ENCODE assay signal across 26 cellular contexts in the genomic region with DNA sequence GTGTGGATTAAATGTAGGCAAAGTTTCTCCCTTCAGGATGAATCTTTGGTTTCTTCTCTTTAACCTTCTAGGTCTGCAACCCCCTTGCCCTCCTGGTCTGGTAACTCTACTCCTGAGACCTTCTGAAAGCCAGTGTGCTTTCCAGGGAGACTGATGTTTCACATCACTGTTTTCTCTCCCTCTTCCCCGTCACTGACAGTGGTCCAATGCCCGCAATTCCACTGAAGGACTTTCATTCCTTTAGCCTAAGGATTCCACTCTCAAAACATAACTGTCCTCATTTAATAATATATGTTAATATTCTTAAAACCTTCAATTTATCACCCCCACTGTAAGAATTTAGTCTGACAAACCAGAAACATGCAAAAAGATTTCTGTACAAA.
DNase-seq lines count a peak whose midpoint lies in the region; ATAC-seq and TF ChIP-seq lines count a peak whose summit lies in the region.
"Had no signal": no experiment of that assay in that cellular context is flagged by ENCODE, and none has a peak within 500 bp of the region (broad histone marks: within the 10 kb centered on the region; RNA-seq: fewer than 3 reads in every experiment).

No MANE protein-coding gene starts in this region.

- intact Hi-C loops in MCF 10A (cut with micrococcal nuclease) (no loop called here), breast epithelium (cut with DNase I; ENCODE audit: low total_unique reads) (no loop called here), mucosa of descending colon (cut with DNase I, micrococcal nuclease) (no loop called here)

- H2AK5ac ChIP-seq in mesendoderm (ENCODE audit: low read length): no peak overlapping the region

- ATAC-seq in HG03469 (IDR thresholded peaks at IDR 0.05; ENCODE audit: unreplicated experiment) (no peak), mucosa of descending colon (no peak)
- no peak for ATAC-seq in activated T-cell treated with anti-CD3 and anti-CD28 coated beads, Interleukin-2, amount 50 U/mL, for 72 hours (replicated peaks in 1 of 2)
- ATAC-seq in stimulated activated naive B cell treated with anti-CD40 and anti-IgM and Interleukin-4, amounts not matched to agents 10 μg/mL and 1 μg/mL and 100 μg/mL, for 72 hours (replicated peaks): no peak
- ATAC-seq: left colon; stimulated activated naive CD8-positive, alpha-beta T cell treated with anti-CD3 and anti-CD28 coated beads, Interleukin-15, amount 100 ng/mL, for 72 hours had no signal

- H3K27me3 Mint-ChIP-seq in MCF 10A (ENCODE audit: insufficient read depth, unreplicated experiment): no peaks in the 10 kb centered on the region
- H3K27me3 Mint-ChIP-seq in activated T-cell treated with anti-CD3 and anti-CD28 coated beads, Interleukin-2, amount 50 U/mL, for 72 hours (ENCODE audit: low read depth): peaks cover 5% of the 10 kb centered on the region
- H3K27me3 Mint-ChIP-seq in stimulated activated naive B cell treated with anti-CD40 and anti-IgM and Interleukin-4, amounts not matched to agents 10 μg/mL and 1 μg/mL and 100 μg/mL, for 72 hours: peaks cover 0 to 5% of the 10 kb centered on the region in 2 donors
- H3K27me3 Mint-ChIP-seq: activated CD4-positive, alpha-beta memory T cell treated with anti-CD3 and anti-CD28 coated beads, Interleukin-2, amount 10 ng/mL, durations not matched to agents 7 days and 5 days had no signal

- H3K4ac ChIP-seq in mesendoderm (ENCODE audit: low read depth, low read length): no peak overlapping the region

- CTCF ChIA-PET in MCF 10A (lab: Yijun Ruan, JAX): interaction anchor here (0.6 to 2.6 kb wide), 5 partner anchors 44 to 1068 kb away, joined by 3 to 20 read pairs (median 4); no protein-coding TSS in a partner anchor

- H3K36me3 Mint-ChIP-seq in MCF 10A (ENCODE audit: insufficient read depth, unreplicated experiment): no peaks in the 10 kb centered on the region
- no peaks in the 10 kb centered on the region for H3K36me3 Mint-ChIP-seq in activated T-cell treated with anti-CD3 and anti-CD28 coated beads, Interleukin-2, amount 50 U/mL, for 72 hours (ENCODE audit: insufficient read depth in 2 of 2)
- H3K36me3 Mint-ChIP-seq in stimulated activated naive B cell treated with anti-CD40 and anti-IgM and Interleukin-4, amounts not matched to agents 10 μg/mL and 1 μg/mL and 100 μg/mL, for 72 hours: no peaks in the 10 kb centered on the region
- H3K36me3 Mint-ChIP-seq: mesothelial cell of epicardium had no signal

- no peak overlapping the region for H3K4me2 ChIP-seq in mesendoderm (ENCODE audit: low read length)
- H3K4me2 ChIP-seq: BLaER1 had no signal

- TF ChIP-seq POLR2A in breast epithelium (IDR thresholded peaks at IDR 0.05): no peak

- no peak overlapping the region for H4K5ac ChIP-seq in mesendoderm (ENCODE audit: low read length)

- no peak overlapping the region for H4K8ac ChIP-seq in mesendoderm (ENCODE audit: low read depth, low read length)

- no peak overlapping the region for H3K18ac ChIP-seq in mesendoderm (ENCODE audit: low read length)

- H3K4me1 ChIP-seq in breast epithelium (no peaks in the 10 kb centered on the region), mesendoderm (ENCODE audit: control insufficient read depth, low read depth, low read length) (no peaks in the 10 kb centered on the region), mucosa of descending colon (ENCODE audit: low read depth) (no peaks in the 10 kb centered on the region)
- H3K4me1 ChIP-seq: BLaER1, esophagus muscularis mucosa, Peyer's patch, transverse colon had no signal

- H2BK120ac ChIP-seq in mesendoderm (ENCODE audit: low read depth, low read length): no peak overlapping the region

- TF ChIP-seq CTCF in MCF 10A (IDR thresholded peaks at IDR 0.05; ENCODE audit: unreplicated experiment): no peak
- no peak for TF ChIP-seq CTCF in breast epithelium (IDR thresholded peaks at IDR 0.05)
- no peak for TF ChIP-seq CTCF in brain microvascular endothelial cell (IDR thresholded peaks at IDR 0.05; ENCODE audit: low read depth, low read length, missing control alignments)
- TF ChIP-seq CTCF in mucosa of descending colon (IDR thresholded peaks at IDR 0.05): no peak

- H3K4me3 ChIP-seq in breast epithelium (no peak overlapping the region), brain microvascular endothelial cell (ENCODE audit: low read depth, low read length) (peak overlapping the region; percentile 33), mesendoderm (ENCODE audit: low read length) (no peak overlapping the region), mucosa of descending colon (no peak overlapping the region)
- H3K4me3 ChIP-seq: BLaER1, esophagus muscularis mucosa, Peyer's patch, transverse colon had no signal

- DNase-seq in MCF 10A (ENCODE audit: unreplicated experiment) (no peak), breast epithelium (ENCODE audit: low spot score in 2 of 2) (no peak), brain microvascular endothelial cell (no peak), mesendoderm (no peak), mucosa of descending colon (no peak)
- no peak for DNase-seq in activated T-cell treated with anti-CD3 and anti-CD28 coated beads, Interleukin-2, amount 50 U/mL, for 72 hours
- no peak for DNase-seq in stimulated activated naive B cell treated with anti-CD40 and anti-IgM and Interleukin-4, amounts not matched to agents 10 μg/mL and 1 μg/mL and 100 μg/mL, for 72 hours
- DNase-seq: activated CD4-positive, alpha-beta memory T cell treated with anti-CD3 and anti-CD28 coated beads, Interleukin-2, amount 10 ng/mL, durations not matched to agents 7 days and 5 days; activated CD4-positive, CD25-positive, alpha-beta regulatory T cell; activated naive CD4-positive, alpha-beta T cell; activated T-cell treated with anti-CD3 and anti-CD28 coated beads for 4 hours; anterior cingulate cortex; effector CD4-positive, alpha-beta T cell; left colon; NCI-H187; NCI-H82; Peyer's patch; stimulated activated CD4-positive, alpha-beta T cell treated with anti-CD3 and anti-CD28 coated beads, Interleukin-4, amount 100 ng/mL, for 24 hours; stimulated activated naive CD8-positive, alpha-beta T cell treated with anti-CD3 and anti-CD28 coated beads, Interleukin-15, amount 100 ng/mL, for 72 hours; transverse colon had no signal

- H2BK15ac ChIP-seq in mesendoderm (replicated peaks; ENCODE audit: low read depth): no peak overlapping the region

- no peaks in the 10 kb centered on the region for H3K79me1 ChIP-seq in mesendoderm (ENCODE audit: low read length)

- BruUV-seq in MCF 10A (replicated peaks; lab: Mats Ljungman, UMichigan): no TSS peak

- H3K56ac ChIP-seq in mesendoderm (ENCODE audit: low read length): peak overlapping the region; percentile 25

- H3K9ac ChIP-seq in mesendoderm (ENCODE audit: low read length): no peak overlapping the region
- H3K9ac ChIP-seq: BLaER1 had no signal

- WGBS in mesendoderm (ENCODE audit: extremely low coverage, insufficient coverage, low lambda C conversion rate): no CpG with 5 or more reads among the region's 2 CpGs

- H3K27me3 ChIP-seq in breast epithelium (no peaks in the 10 kb centered on the region), brain microvascular endothelial cell (replicated peaks) (no peaks in the 10 kb centered on the region), mesendoderm (ENCODE audit: insufficient read depth, low read length, poor library complexity) (no peaks in the 10 kb centered on the region)
- H3K27me3 ChIP-seq: BLaER1, esophagus muscularis mucosa, Peyer's patch, transverse colon had no signal

- H3K27ac ChIP-seq in breast epithelium (no peak overlapping the region), brain microvascular endothelial cell (peak overlapping the region; percentile 99), mesendoderm (ENCODE audit: low read depth, low read length) (peak overlapping the region; percentile 10)
- H3K27ac ChIP-seq: 22Rv1, BLaER1, Peyer's patch, transverse colon had no signal

- H3K36me3 ChIP-seq in breast epithelium: no peaks in the 10 kb centered on the region
- H3K36me3 ChIP-seq in brain microvascular endothelial cell (replicated peaks): no peaks in the 10 kb centered on the region
- H3K36me3 ChIP-seq in mesendoderm (ENCODE audit: control insufficient read depth, insufficient read depth, low read length): no peaks in the 10 kb centered on the region
- H3K36me3 ChIP-seq in mucosa of descending colon (ENCODE audit: low read depth): no peaks in the 10 kb centered on the region
- H3K36me3 ChIP-seq: BLaER1, esophagus muscularis mucosa, Peyer's patch, transverse colon had no signal

- no peaks in the 10 kb centered on the region for H3K9me3 ChIP-seq in breast epithelium
- no peaks in the 10 kb centered on the region for H3K9me3 ChIP-seq in mucosa of descending colon
- H3K9me3 ChIP-seq: BLaER1, esophagus muscularis mucosa, Peyer's patch, transverse colon had no signal

- no peaks in the 10 kb centered on the region for H3K9me3 Mint-ChIP-seq in MCF 10A (ENCODE audit: unreplicated experiment)
- peaks cover 2% of the 10 kb centered on the region in 2 donors for H3K9me3 Mint-ChIP-seq in activated T-cell treated with anti-CD3 and anti-CD28 coated beads, Interleukin-2, amount 50 U/mL, for 72 hours
- peaks cover 0 to 4% of the 10 kb centered on the region in 2 donors for H3K9me3 Mint-ChIP-seq in stimulated activated naive B cell treated with anti-CD40 and anti-IgM and Interleukin-4, amounts not matched to agents 10 μg/mL and 1 μg/mL and 100 μg/mL, for 72 hours
- H3K9me3 Mint-ChIP-seq: activated CD4-positive, alpha-beta memory T cell treated with anti-CD3 and anti-CD28 coated beads, Interleukin-2, amount 10 ng/mL, durations not matched to agents 7 days and 5 days had no signal

- H3K4me3 Mint-ChIP-seq in MCF 10A (ENCODE audit: unreplicated experiment): peak overlapping the region; percentile 43
- H3K4me3 Mint-ChIP-seq in activated T-cell treated with anti-CD3 and anti-CD28 coated beads, Interleukin-2, amount 50 U/mL, for 72 hours: no peak overlapping the region
- H3K4me3 Mint-ChIP-seq in stimulated activated naive B cell treated with anti-CD40 and anti-IgM and Interleukin-4, amounts not matched to agents 10 μg/mL and 1 μg/mL and 100 μg/mL, for 72 hours: no peak overlapping the region
- H3K4me3 Mint-ChIP-seq: activated CD4-positive, alpha-beta memory T cell treated with anti-CD3 and anti-CD28 coated beads, Interleukin-2, amount 10 ng/mL, durations not matched to agents 7 days and 5 days; neural crest cell; stimulated activated naive CD8-positive, alpha-beta T cell treated with anti-CD3 and anti-CD28 coated beads, Interleukin-15, amount 100 ng/mL, for 72 hours had no signal

- in situ Hi-C loops in brain microvascular endothelial cell (cut with HindIII; ENCODE audit: low pct_ligation_motif_present, low sequenced_read_pairs): no loop called here

- peaks cover 24% of the 10 kb centered on the region for H3K4me1 Mint-ChIP-seq in MCF 10A (ENCODE audit: insufficient read depth, unreplicated experiment)
- no peaks in the 10 kb centered on the region for H3K4me1 Mint-ChIP-seq in activated T-cell treated with anti-CD3 and anti-CD28 coated beads, Interleukin-2, amount 50 U/mL, for 72 hours (ENCODE audit: low read depth)
- H3K4me1 Mint-ChIP-seq in stimulated activated naive B cell treated with anti-CD40 and anti-IgM and Interleukin-4, amounts not matched to agents 10 μg/mL and 1 μg/mL and 100 μg/mL, for 72 hours: no peaks in the 10 kb centered on the region
- H3K4me1 Mint-ChIP-seq: activated CD4-positive, alpha-beta memory T cell treated with anti-CD3 and anti-CD28 coated beads, Interleukin-2, amount 10 ng/mL, durations not matched to agents 7 days and 5 days; mesothelial cell of epicardium; stimulated activated naive CD8-positive, alpha-beta T cell treated with anti-CD3 and anti-CD28 coated beads, Interleukin-15, amount 100 ng/mL, for 72 hours had no signal

- POLR2A ChIA-PET in MCF 10A (lab: Yijun Ruan, JAX): interaction anchor here (0.9 to 1.4 kb wide), 3 partner anchors 10 to 97 kb away, joined by 3 to 6 read pairs (median 3); no protein-coding TSS in a partner anchor

- no peak overlapping the region for H2BK5ac ChIP-seq in mesendoderm (ENCODE audit: low read length)

- no peak overlapping the region for H3K23ac ChIP-seq in mesendoderm (ENCODE audit: low read length)

- H3K27ac Mint-ChIP-seq in MCF 10A (ENCODE audit: low read depth, unreplicated experiment): peak overlapping the region; percentile 90
- H3K27ac Mint-ChIP-seq in activated T-cell treated with anti-CD3 and anti-CD28 coated beads, Interleukin-2, amount 50 U/mL, for 72 hours: no peak overlapping the region
- no peak overlapping the region for H3K27ac Mint-ChIP-seq in stimulated activated naive B cell treated with anti-CD40 and anti-IgM and Interleukin-4, amounts not matched to agents 10 μg/mL and 1 μg/mL and 100 μg/mL, for 72 hours
- H3K27ac Mint-ChIP-seq: activated CD4-positive, alpha-beta memory T cell treated with anti-CD3 and anti-CD28 coated beads, Interleukin-2, amount 10 ng/mL, durations not matched to agents 7 days and 5 days; mesothelial cell of epicardium; stimulated activated naive CD8-positive, alpha-beta T cell treated with anti-CD3 and anti-CD28 coated beads, Interleukin-15, amount 100 ng/mL, for 72 hours had no signal

- no peaks in the 10 kb centered on the region for H3K79me2 ChIP-seq in mesendoderm (ENCODE audit: control insufficient read depth, insufficient read depth, low read length)

Comparison
In these comparisons a context has a peak if more than half of its experiments do, and no peak if none do; other contexts are left out.
1. H3K27ac ChIP-seq: peak in brain microvascular endothelial cell (single experiment) and mesendoderm (single experiment); none in breast epithelium (0 of 2).